Comparison of ENCODE assay signal across 1 cellular context in the genomic region with DNA sequence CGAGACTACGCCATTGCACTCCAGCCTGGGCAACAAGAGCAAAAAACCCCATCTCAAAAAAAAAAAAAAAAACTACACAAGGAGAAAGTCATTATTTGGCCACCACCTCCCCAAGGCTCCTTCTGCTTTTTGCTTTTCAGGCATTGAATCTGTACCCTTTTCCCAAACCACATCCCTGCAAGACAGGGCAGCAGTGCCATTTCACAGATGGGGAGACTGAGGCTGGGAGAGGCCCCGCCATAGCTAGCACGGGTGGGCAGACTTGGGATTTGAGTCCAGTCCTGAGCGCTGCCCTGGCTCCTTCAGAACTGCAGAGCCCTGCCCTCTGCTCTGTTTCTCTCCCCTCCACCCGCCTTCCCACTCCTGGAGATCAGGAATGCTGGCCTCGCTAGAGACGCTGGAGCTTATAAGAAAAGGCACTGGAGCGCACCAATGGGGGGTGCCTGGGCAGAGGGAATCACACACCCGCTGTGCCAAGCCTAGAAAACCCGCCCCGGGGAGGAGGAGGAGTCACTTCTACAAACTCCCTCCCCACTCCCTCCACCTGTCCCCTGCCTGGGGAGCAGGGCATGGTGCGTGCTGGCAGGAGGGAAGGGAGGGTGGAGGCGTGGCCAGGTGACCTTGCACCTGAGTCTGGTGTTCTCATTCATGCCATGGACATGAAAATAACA.
TF ChIP-seq lines count a peak whose summit lies in the region.

No MANE protein-coding gene starts in this region.

TF ChIP-seq in SK-N-SH, 30 proteins besides CTCF, POLR2A, EP300 and RAD21 (continued from another document):
- TF ChIP-seq NRF1 (IDR thresholded peaks at IDR 0.05; ENCODE audit: low read depth, low read length), result no peak
- TF ChIP-seq, protein P1, sequence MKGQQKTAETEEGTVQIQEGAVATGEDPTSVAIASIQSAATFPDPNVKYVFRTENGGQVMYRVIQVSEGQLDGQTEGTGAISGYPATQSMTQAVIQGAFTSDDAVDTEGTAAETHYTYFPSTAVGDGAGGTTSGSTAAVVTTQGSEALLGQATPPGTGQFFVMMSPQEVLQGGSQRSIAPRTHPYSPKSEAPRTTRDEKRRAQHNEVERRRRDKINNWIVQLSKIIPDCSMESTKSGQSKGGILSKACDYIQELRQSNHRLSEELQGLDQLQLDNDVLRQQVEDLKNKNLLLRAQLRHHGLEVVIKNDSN (IDR thresholded peaks at IDR 0.05; ENCODE audit: borderline replicate concordance, low read depth), result no peak
- TF ChIP-seq ELF1 (IDR thresholded peaks at IDR 0.05), result no peak
- TF ChIP-seq FOXM1 (IDR thresholded peaks at IDR 0.05; ENCODE audit: low read depth), result no peak
- no peak for TF ChIP-seq RCOR1 (IDR thresholded peaks at IDR 0.05; ENCODE audit: low read length)
- no peak for TF ChIP-seq EZH2phosphoT487 (IDR thresholded peaks at IDR 0.05; ENCODE audit: borderline replicate concordance, low read depth)
- TF ChIP-seq, protein P2, sequence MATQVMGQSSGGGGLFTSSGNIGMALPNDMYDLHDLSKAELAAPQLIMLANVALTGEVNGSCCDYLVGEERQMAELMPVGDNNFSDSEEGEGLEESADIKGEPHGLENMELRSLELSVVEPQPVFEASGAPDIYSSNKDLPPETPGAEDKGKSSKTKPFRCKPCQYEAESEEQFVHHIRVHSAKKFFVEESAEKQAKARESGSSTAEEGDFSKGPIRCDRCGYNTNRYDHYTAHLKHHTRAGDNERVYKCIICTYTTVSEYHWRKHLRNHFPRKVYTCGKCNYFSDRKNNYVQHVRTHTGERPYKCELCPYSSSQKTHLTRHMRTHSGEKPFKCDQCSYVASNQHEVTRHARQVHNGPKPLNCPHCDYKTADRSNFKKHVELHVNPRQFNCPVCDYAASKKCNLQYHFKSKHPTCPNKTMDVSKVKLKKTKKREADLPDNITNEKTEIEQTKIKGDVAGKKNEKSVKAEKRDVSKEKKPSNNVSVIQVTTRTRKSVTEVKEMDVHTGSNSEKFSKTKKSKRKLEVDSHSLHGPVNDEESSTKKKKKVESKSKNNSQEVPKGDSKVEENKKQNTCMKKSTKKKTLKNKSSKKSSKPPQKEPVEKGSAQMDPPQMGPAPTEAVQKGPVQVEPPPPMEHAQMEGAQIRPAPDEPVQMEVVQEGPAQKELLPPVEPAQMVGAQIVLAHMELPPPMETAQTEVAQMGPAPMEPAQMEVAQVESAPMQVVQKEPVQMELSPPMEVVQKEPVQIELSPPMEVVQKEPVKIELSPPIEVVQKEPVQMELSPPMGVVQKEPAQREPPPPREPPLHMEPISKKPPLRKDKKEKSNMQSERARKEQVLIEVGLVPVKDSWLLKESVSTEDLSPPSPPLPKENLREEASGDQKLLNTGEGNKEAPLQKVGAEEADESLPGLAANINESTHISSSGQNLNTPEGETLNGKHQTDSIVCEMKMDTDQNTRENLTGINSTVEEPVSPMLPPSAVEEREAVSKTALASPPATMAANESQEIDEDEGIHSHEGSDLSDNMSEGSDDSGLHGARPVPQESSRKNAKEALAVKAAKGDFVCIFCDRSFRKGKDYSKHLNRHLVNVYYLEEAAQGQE (IDR thresholded peaks at IDR 0.05; ENCODE audit: low read depth, low read length), result no peak
- TF ChIP-seq TEAD4 (IDR thresholded peaks at IDR 0.05; ENCODE audit: borderline replicate concordance, insufficient read depth), result no peak
- TF ChIP-seq FOXJ3 (CRISPR knock-in tag; IDR thresholded peaks at IDR 0.05), result no peak
- TF ChIP-seq, protein P3, sequence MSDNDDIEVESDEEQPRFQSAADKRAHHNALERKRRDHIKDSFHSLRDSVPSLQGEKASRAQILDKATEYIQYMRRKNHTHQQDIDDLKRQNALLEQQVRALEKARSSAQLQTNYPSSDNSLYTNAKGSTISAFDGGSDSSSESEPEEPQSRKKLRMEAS (IDR thresholded peaks at IDR 0.05; ENCODE audit: low read depth), result no peak
- TF ChIP-seq GATA2 (CRISPR knock-in tag; IDR thresholded peaks at IDR 0.05), result no peak
- no peak for TF ChIP-seq SMC3 (IDR thresholded peaks at IDR 0.05; ENCODE audit: low read depth, low read length)
- no peak for TF ChIP-seq TCF12 (IDR thresholded peaks at IDR 0.05)
- TF ChIP-seq FOSL2 (IDR thresholded peaks at IDR 0.05; ENCODE audit: borderline replicate concordance, low read depth), result no peak
- TF ChIP-seq, protein P4, sequence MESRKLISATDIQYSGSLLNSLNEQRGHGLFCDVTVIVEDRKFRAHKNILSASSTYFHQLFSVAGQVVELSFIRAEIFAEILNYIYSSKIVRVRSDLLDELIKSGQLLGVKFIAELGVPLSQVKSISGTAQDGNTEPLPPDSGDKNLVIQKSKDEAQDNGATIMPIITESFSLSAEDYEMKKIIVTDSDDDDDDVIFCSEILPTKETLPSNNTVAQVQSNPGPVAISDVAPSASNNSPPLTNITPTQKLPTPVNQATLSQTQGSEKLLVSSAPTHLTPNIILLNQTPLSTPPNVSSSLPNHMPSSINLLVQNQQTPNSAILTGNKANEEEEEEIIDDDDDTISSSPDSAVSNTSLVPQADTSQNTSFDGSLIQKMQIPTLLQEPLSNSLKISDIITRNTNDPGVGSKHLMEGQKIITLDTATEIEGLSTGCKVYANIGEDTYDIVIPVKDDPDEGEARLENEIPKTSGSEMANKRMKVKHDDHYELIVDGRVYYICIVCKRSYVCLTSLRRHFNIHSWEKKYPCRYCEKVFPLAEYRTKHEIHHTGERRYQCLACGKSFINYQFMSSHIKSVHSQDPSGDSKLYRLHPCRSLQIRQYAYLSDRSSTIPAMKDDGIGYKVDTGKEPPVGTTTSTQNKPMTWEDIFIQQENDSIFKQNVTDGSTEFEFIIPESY (IDR thresholded peaks at IDR 0.05; ENCODE audit: borderline replicate concordance, low read depth), result no peak
- no peak for TF ChIP-seq RFX5 (IDR thresholded peaks at IDR 0.05; ENCODE audit: low read length)
- TF ChIP-seq, protein P5, sequence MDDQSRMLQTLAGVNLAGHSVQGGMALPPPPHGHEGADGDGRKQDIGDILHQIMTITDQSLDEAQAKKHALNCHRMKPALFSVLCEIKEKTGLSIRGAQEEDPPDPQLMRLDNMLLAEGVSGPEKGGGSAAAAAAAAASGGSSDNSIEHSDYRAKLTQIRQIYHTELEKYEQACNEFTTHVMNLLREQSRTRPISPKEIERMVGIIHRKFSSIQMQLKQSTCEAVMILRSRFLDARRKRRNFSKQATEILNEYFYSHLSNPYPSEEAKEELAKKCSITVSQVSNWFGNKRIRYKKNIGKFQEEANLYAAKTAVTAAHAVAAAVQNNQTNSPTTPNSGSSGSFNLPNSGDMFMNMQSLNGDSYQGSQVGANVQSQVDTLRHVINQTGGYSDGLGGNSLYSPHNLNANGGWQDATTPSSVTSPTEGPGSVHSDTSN (IDR thresholded peaks at IDR 0.05), result no peak
- TF ChIP-seq, protein P6, sequence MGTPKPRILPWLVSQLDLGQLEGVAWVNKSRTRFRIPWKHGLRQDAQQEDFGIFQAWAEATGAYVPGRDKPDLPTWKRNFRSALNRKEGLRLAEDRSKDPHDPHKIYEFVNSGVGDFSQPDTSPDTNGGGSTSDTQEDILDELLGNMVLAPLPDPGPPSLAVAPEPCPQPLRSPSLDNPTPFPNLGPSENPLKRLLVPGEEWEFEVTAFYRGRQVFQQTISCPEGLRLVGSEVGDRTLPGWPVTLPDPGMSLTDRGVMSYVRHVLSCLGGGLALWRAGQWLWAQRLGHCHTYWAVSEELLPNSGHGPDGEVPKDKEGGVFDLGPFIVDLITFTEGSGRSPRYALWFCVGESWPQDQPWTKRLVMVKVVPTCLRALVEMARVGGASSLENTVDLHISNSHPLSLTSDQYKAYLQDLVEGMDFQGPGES (IDR thresholded peaks at IDR 0.05; ENCODE audit: low read depth, low read length), result no peak
- TF ChIP-seq NFIC (IDR thresholded peaks at IDR 0.05; ENCODE audit: borderline replicate concordance), result no peak
